Comparison of ENCODE assay signal across 18 cellular contexts in the genomic region with DNA sequence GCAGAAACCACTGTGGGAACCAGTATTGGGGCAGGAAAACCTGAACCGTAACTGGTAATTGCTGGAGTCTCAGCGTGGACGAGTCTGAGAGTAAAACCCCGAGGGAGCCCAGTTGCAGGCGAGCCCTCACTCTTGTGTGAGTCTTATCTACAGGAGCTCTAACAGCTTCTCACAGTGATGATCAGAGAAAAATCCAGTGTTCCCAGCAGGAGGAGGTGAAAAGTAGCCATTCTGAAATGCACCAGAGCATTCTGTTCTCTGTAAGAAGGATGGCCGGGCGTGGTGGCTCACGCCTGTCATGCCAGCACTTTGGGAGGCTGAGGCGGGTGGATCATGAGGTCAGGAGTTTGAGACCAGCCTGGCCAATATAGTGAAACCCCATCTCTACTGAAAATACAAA.
"Had no signal": no experiment of that assay in that cellular context is flagged by ENCODE, and none has a peak within 500 bp of the region (broad histone marks: within the 10 kb centered on the region; RNA-seq: fewer than 3 reads in every experiment).

No MANE protein-coding gene starts in this region.

- H3K4me1 Mint-ChIP-seq: activated CD4-positive, alpha-beta T cell treated with anti-CD3 and anti-CD28 coated beads, Interleukin-2, amount 10 ng/mL, durations not matched to agents 24 days and 14 days; stimulated activated memory B cell treated with anti-CD40 and anti-IgM and Interleukin-4, amounts not matched to agents 10 μg/mL and 1 μg/mL and 100 μg/mL, for 72 hours had no signal

- H3K27ac Mint-ChIP-seq: activated CD4-positive, alpha-beta T cell treated with anti-CD3 and anti-CD28 coated beads, Interleukin-2, amount 10 ng/mL, durations not matched to agents 24 days and 14 days; activated CD8-positive, alpha-beta T cell treated with anti-CD3 and anti-CD28 coated beads, Interleukin-2, amount 10 ng/mL, durations not matched to agents 7 days and 5 days; activated naive CD4-positive, alpha-beta T cell treated with anti-CD3 and anti-CD28 coated beads, Interleukin-2, amount 50 U/mL, for 72 hours; activated T-cell treated with anti-CD3 and anti-CD28 coated beads, Interleukin-2, amount 50 U/mL, for 72 hours; natural killer cell treated with Interleukin-12 subunit alpha and Interleukin-12 subunit beta and Interleukin-15 and Interleukin-18, amount 100 ng/mL, for 72 hours; stimulated activated memory B cell treated with anti-CD40 and anti-IgM and Interleukin-4, amounts not matched to agents 10 μg/mL and 1 μg/mL and 100 μg/mL, for 72 hours had no signal

- H3K27ac ChIP-seq: tibial nerve had no signal

- ATAC-seq: activated CD8-positive, alpha-beta T cell treated with anti-CD3 and anti-CD28 coated beads, Interleukin-2, amount 10 ng/mL, durations not matched to agents 7 days and 5 days; activated naive CD4-positive, alpha-beta T cell treated with anti-CD3 and anti-CD28 coated beads, Interleukin-2, amount 50 U/mL, for 72 hours; activated T-cell treated with anti-CD3 and anti-CD28 coated beads, Interleukin-2, amount 50 U/mL, for 72 hours; left colon; natural killer cell treated with Interleukin-12 subunit alpha and Interleukin-12 subunit beta and Interleukin-15 and Interleukin-18, amount 100 ng/mL, for 72 hours; stimulated activated memory B cell treated with anti-CD40 and anti-IgM and Interleukin-4, amounts not matched to agents 10 μg/mL and 1 μg/mL and 100 μg/mL, for 72 hours had no signal

- H3K27me3 ChIP-seq: esophagus squamous epithelium, tibial nerve had no signal

- H3K4me3 ChIP-seq: coronary artery, esophagus squamous epithelium, tibial nerve had no signal

- H3K4me3 Mint-ChIP-seq: activated CD4-positive, alpha-beta T cell treated with anti-CD3 and anti-CD28 coated beads, Interleukin-2, amount 10 ng/mL, durations not matched to agents 24 days and 14 days; activated CD8-positive, alpha-beta T cell treated with anti-CD3 and anti-CD28 coated beads, Interleukin-2, amount 10 ng/mL, durations not matched to agents 7 days and 5 days; activated T-cell treated with anti-CD3 and anti-CD28 coated beads, Interleukin-2, amount 50 U/mL, for 72 hours; natural killer cell treated with Interleukin-12 subunit alpha and Interleukin-12 subunit beta and Interleukin-15 and Interleukin-18, amount 100 ng/mL, for 72 hours; stimulated activated memory B cell treated with anti-CD40 and anti-IgM and Interleukin-4, amounts not matched to agents 10 μg/mL and 1 μg/mL and 100 μg/mL, for 72 hours had no signal

- H3K27me3 Mint-ChIP-seq: stimulated activated memory B cell treated with anti-CD40 and anti-IgM and Interleukin-4, amounts not matched to agents 10 μg/mL and 1 μg/mL and 100 μg/mL, for 72 hours had no signal

- H3K9me3 ChIP-seq: esophagus squamous epithelium had no signal

- H3K36me3 Mint-ChIP-seq: activated naive CD4-positive, alpha-beta T cell treated with anti-CD3 and anti-CD28 coated beads, Interleukin-2, amount 50 U/mL, for 72 hours; natural killer cell treated with Interleukin-12 subunit alpha and Interleukin-12 subunit beta and Interleukin-15 and Interleukin-18, amount 100 ng/mL, for 72 hours; stimulated activated memory B cell treated with anti-CD40 and anti-IgM and Interleukin-4, amounts not matched to agents 10 μg/mL and 1 μg/mL and 100 μg/mL, for 72 hours had no signal

- H3K9me3 Mint-ChIP-seq: activated CD4-positive, alpha-beta T cell treated with anti-CD3 and anti-CD28 coated beads, Interleukin-2, amount 10 ng/mL, durations not matched to agents 24 days and 14 days; activated naive CD4-positive, alpha-beta T cell treated with anti-CD3 and anti-CD28 coated beads, Interleukin-2, amount 50 U/mL, for 72 hours; activated T-cell treated with anti-CD3 and anti-CD28 coated beads, Interleukin-2, amount 50 U/mL, for 72 hours; natural killer cell treated with Interleukin-12 subunit alpha and Interleukin-12 subunit beta and Interleukin-15 and Interleukin-18, amount 100 ng/mL, for 72 hours had no signal

- DNase-seq: activated CD4-positive, alpha-beta T cell treated with anti-CD3 and anti-CD28 coated beads, Interleukin-2, amount 10 ng/mL, durations not matched to agents 24 days and 14 days; activated CD4-positive, CD25-positive, alpha-beta regulatory T cell; activated CD8-positive, alpha-beta memory T cell treated with anti-CD3 and anti-CD28 coated beads, Interleukin-2, amount 50 U/mL, for 48 hours; activated CD8-positive, alpha-beta T cell treated with anti-CD3 and anti-CD28 coated beads, Interleukin-2, amount 10 ng/mL, durations not matched to agents 7 days and 5 days; activated gamma-delta T cell; activated T-cell treated with anti-CD3 and anti-CD28 coated beads, Interleukin-2, amount 50 U/mL, for 72 hours; central memory CD4-positive, alpha-beta T cell; effector CD4-positive, alpha-beta T cell; esophagus squamous epithelium; foreskin fibroblast; left colon; mammary epithelial cell; SW 1271 had no signal

- H3K36me3 ChIP-seq: esophagus squamous epithelium, tibial nerve had no signal
